Comparison of ENCODE assay signal across 17 cellular contexts in genomic region chr3:105435277-105435676, GRCh38.
A peak's percentile ranks its signal among the peaks of the same experiment; 100 is the strongest.
DNase-seq lines count a peak whose midpoint lies in the region; ATAC-seq, FAIRE-seq and TF ChIP-seq lines count a peak whose summit lies in the region.
"Had no signal": no experiment of that assay in that cellular context is flagged by ENCODE, and none has a peak within 500 bp of the region (broad histone marks: within the 10 kb centered on the region; RNA-seq: fewer than 3 reads in every experiment).

No MANE protein-coding gene starts in this region.

- H3K27ac ChIP-seq in VCaP (no peak overlapping the region), stomach (no peak overlapping the region), small intestine (ENCODE audit: low read depth in 1 of 2, low read length in 1 of 2) (no peak overlapping the region)

- peak; percentile 53 for FAIRE-seq in islet of Langerhans (lab: Jason Lieb, UNC)
- no peak for FAIRE-seq in small intestine (lab: Jason Lieb, UNC)
- FAIRE-seq: GM12878 had no signal

- H3K36me3 ChIP-seq in stomach, result no peaks in the 10 kb centered on the region
- no peaks in the 10 kb centered on the region for H3K36me3 ChIP-seq in small intestine (ENCODE audit: control insufficient read depth in 2 of 2, insufficient read depth in 2 of 2, low read length in 2 of 2)

- no peak for ATAC-seq in HG02885 (IDR thresholded peaks at IDR 0.05; ENCODE audit: poor library complexity, unreplicated experiment)
- ATAC-seq: CD8-positive, alpha-beta T cell; GM12878; GM23338; HCT116 had no signal

- no peaks in the 10 kb centered on the region for H3K27me3 ChIP-seq in stomach
- H3K27me3 ChIP-seq in small intestine (ENCODE audit: control insufficient read depth in 2 of 2, insufficient read depth in 2 of 2, low read length in 2 of 2), result no peaks in the 10 kb centered on the region

- TF ChIP-seq CTCF in VCaP (conservative IDR thresholded peaks at IDR 0.05), result peak; percentile 22; the same call in 1 of the 2 replicates
- TF ChIP-seq CTCF in stomach (IDR thresholded peaks at IDR 0.05), result no peak

- peaks cover 0 to 4% (median 1%) of the 10 kb centered on the region in 4 donors for H3K4me1 ChIP-seq in stomach
- no peaks in the 10 kb centered on the region for H3K4me1 ChIP-seq in small intestine (ENCODE audit: control insufficient read depth in 2 of 2, insufficient read depth in 1 of 2, low read depth in 1 of 2, low read length in 1 of 2)
- H3K4me1 ChIP-seq: Caco-2 had no signal

- TF ChIP-seq EP300 in stomach (IDR thresholded peaks at IDR 0.05), result no peak

- H3K4me3 ChIP-seq in stomach, result no peak overlapping the region
- H3K4me3 ChIP-seq in small intestine (ENCODE audit: low read depth in 1 of 2, low read length in 2 of 2), result no peak overlapping the region
- H3K4me3 ChIP-seq: GM12878, GM23338 had no signal

- H3K9me3 ChIP-seq in stomach (peaks cover 0 to 8% (median 0%) of the 10 kb centered on the region in 4 donors), small intestine (ENCODE audit: control insufficient read depth, low read depth) (no peaks in the 10 kb centered on the region)
- H3K9me3 ChIP-seq: Caco-2 had no signal

- TF ChIP-seq POLR2A in stomach (IDR thresholded peaks at IDR 0.05), result no peak

- peak; percentile 6 for DNase-seq in ELR (ENCODE audit: low read depth)
- no peak for DNase-seq in stomach
- DNase-seq in small intestine, result no peak
- DNase-seq: C1 segment of cervical spinal cord; Caco-2; CD4-positive, CD25-positive, alpha-beta regulatory T cell; CD8-positive, alpha-beta T cell; DMS153; DND-41; GDM1; H9 had no signal

- intact Hi-C loops in stomach (cut with DNase I; ENCODE audit: low total_unique reads), result no loop called here

- 72 to 82% (median 76%) methylated on average over 3 of the region's 3 CpGs for WGBS in stomach, 5 donors
- 76 to 84% (median 78%) methylated on average over 3 of the region's 3 CpGs for WGBS in small intestine, 3 donors
